13 cellular contexts compared by ENCODE assay signal in genomic region chr12:69170293-69170692, GRCh38.
DNase-seq lines count a peak whose midpoint lies in the region; TF ChIP-seq lines count a peak whose summit lies in the region.
"Had no signal": no experiment of that assay in that cellular context is flagged by ENCODE, and none has a peak within 500 bp of the region (broad histone marks: within the 10 kb centered on the region; RNA-seq: fewer than 3 reads in every experiment).

No MANE protein-coding gene starts in this region.

- H3K36me3 ChIP-seq in HEK293 (ENCODE audit: control insufficient read depth in 2 of 2, insufficient read depth in 1 of 2, low read length in 2 of 2) (no peaks in the 10 kb centered on the region), endodermal cell (ENCODE audit: control insufficient read depth, insufficient read depth, low read length) (no peaks in the 10 kb centered on the region), BE2C (no peaks in the 10 kb centered on the region)

- DNase-seq in NCI-H2227 (lab: John Stamatoyannopoulos, UW; ENCODE audit: unreplicated experiment): peak; percentile 57
- DNase-seq in endodermal cell: peak; percentile 59
- DNase-seq in progenitor cell of endocrine pancreas (ENCODE audit: low spot score, unreplicated experiment): no peak
- DNase-seq in BE2C: no peak
- DNase-seq in NK-92 treated with Interleukin-12 subunit alpha and Interleukin-12 subunit beta, amount 100 ng/mL, for 24 hours (lab: John Stamatoyannopoulos, UW): no peak
- DNase-seq in activated T-cell treated with anti-CD3 and anti-CD28 coated beads, Interleukin-2, amount 50 U/mL, for 24 hours: no peak
- DNase-seq: CD4-positive, alpha-beta memory T cell; DMS79 had no signal

- CTCF ChIA-PET in HEK293 (lab: Yijun Ruan, JAX): interaction anchor here (0.5 to 3.5 kb wide), 3 partner anchors 14 to 868 kb away, joined by 3 to 14 read pairs (median 3); no protein-coding TSS in a partner anchor

- H3K27ac ChIP-seq in HEK293 (ENCODE audit: extremely low read depth, low read depth, low read length): no peak overlapping the region
- H3K27ac ChIP-seq in endodermal cell (ENCODE audit: low read depth, low read length): no peak overlapping the region
- H3K27ac ChIP-seq: C4-2B, HL-60 had no signal

- no peaks in the 10 kb centered on the region for H3K4me1 ChIP-seq in HEK293 (ENCODE audit: control insufficient read depth, insufficient read depth, low read length)
- H3K4me1 ChIP-seq in endodermal cell (ENCODE audit: control insufficient read depth, insufficient read depth, low read length): peaks cover 15% of the 10 kb centered on the region
- H3K4me1 ChIP-seq in BE2C: no peaks in the 10 kb centered on the region; the same call in 1 of the 2 replicates

- H3K9me3 ChIP-seq in HEK293 (ENCODE audit: control insufficient read depth, insufficient read depth, low read depth, low read length) (no peaks in the 10 kb centered on the region), endodermal cell (ENCODE audit: control insufficient read depth, low read length) (no peaks in the 10 kb centered on the region), BE2C (no peaks in the 10 kb centered on the region)

- H3K9me3 Mint-ChIP-seq in endodermal cell (no peaks in the 10 kb centered on the region), progenitor cell of endocrine pancreas (ENCODE audit: low read depth) (no peaks in the 10 kb centered on the region)
- no peaks in the 10 kb centered on the region for H3K9me3 Mint-ChIP-seq in activated T-cell treated with anti-CD3 and anti-CD28 coated beads, Interleukin-2, amount 50 U/mL, for 24 hours

- H3K4me1 Mint-ChIP-seq in endodermal cell (peaks cover 56% of the 10 kb centered on the region), progenitor cell of endocrine pancreas (ENCODE audit: low read depth) (peaks cover 2% of the 10 kb centered on the region)
- H3K4me1 Mint-ChIP-seq in activated T-cell treated with anti-CD3 and anti-CD28 coated beads, Interleukin-2, amount 50 U/mL, for 24 hours (ENCODE audit: low read depth): no peaks in the 10 kb centered on the region
- H3K4me1 Mint-ChIP-seq: B cell had no signal

- H3K36me3 Mint-ChIP-seq in endodermal cell (ENCODE audit: low read depth) (peaks cover 2% of the 10 kb centered on the region), progenitor cell of endocrine pancreas (ENCODE audit: insufficient read depth) (no peaks in the 10 kb centered on the region)
- no peaks in the 10 kb centered on the region for H3K36me3 Mint-ChIP-seq in activated T-cell treated with anti-CD3 and anti-CD28 coated beads, Interleukin-2, amount 50 U/mL, for 24 hours (ENCODE audit: low read depth)
- H3K36me3 Mint-ChIP-seq: CD4-positive, alpha-beta memory T cell had no signal

- H3K27me3 ChIP-seq in endodermal cell (ENCODE audit: control insufficient read depth, insufficient read depth, low read length, poor library complexity, severe bottlenecking) (no peaks in the 10 kb centered on the region), BE2C (no peaks in the 10 kb centered on the region)

- H3K4me3 ChIP-seq in HEK293 (ENCODE audit: low read depth, low read length): no peak overlapping the region
- no peak overlapping the region for H3K4me3 ChIP-seq in endodermal cell (ENCODE audit: low read length)
- H3K4me3 ChIP-seq in BE2C (ENCODE audit: low read depth, low read length): no peak overlapping the region
- H3K4me3 ChIP-seq: GM12878 had no signal

- H3K27me3 Mint-ChIP-seq in endodermal cell (ENCODE audit: insufficient read depth) (no peaks in the 10 kb centered on the region), progenitor cell of endocrine pancreas (peaks cover 6% of the 10 kb centered on the region)
- no peaks in the 10 kb centered on the region for H3K27me3 Mint-ChIP-seq in activated T-cell treated with anti-CD3 and anti-CD28 coated beads, Interleukin-2, amount 50 U/mL, for 24 hours
- H3K27me3 Mint-ChIP-seq: B cell had no signal

- TF ChIP-seq CTCF in HEK293 (tag by site-specific recombination; IDR thresholded peaks at IDR 0.05): no peak
- no peak for TF ChIP-seq CTCF in endodermal cell (conservative IDR thresholded peaks at IDR 0.05)
- TF ChIP-seq CTCF in progenitor cell of endocrine pancreas (IDR thresholded peaks at IDR 0.05; ENCODE audit: unreplicated experiment): no peak
- no peak for TF ChIP-seq CTCF in BE2C (IDR thresholded peaks at IDR 0.05; ENCODE audit: low read depth, low read length)

- H3K4me3 Mint-ChIP-seq in endodermal cell: no peak overlapping the region
- H3K4me3 Mint-ChIP-seq in progenitor cell of endocrine pancreas (ENCODE audit: low read depth): no peak overlapping the region
- no peak overlapping the region for H3K4me3 Mint-ChIP-seq in activated T-cell treated with anti-CD3 and anti-CD28 coated beads, Interleukin-2, amount 50 U/mL, for 24 hours
- H3K4me3 Mint-ChIP-seq: B cell; CD4-positive, alpha-beta memory T cell had no signal

- WGBS in endodermal cell (ENCODE audit: insufficient coverage in 1 of 2, insufficient read length in 1 of 2), 2 experiments: 38 to 40% methylated on average over 1 to 4 of the region's 4 CpGs

- H3K9ac ChIP-seq in endodermal cell (ENCODE audit: extremely low read depth, low read length, poor library complexity, severe bottlenecking): no peak overlapping the region

- H3K27ac Mint-ChIP-seq in endodermal cell (peak overlapping the region; percentile 40), progenitor cell of endocrine pancreas (peak overlapping the region; percentile 8)
- H3K27ac Mint-ChIP-seq in activated T-cell treated with anti-CD3 and anti-CD28 coated beads, Interleukin-2, amount 50 U/mL, for 24 hours: no peak overlapping the region
- H3K27ac Mint-ChIP-seq: B cell had no signal

- POLR2A ChIA-PET in HEK293 (lab: Yijun Ruan, JAX): no interaction called here

TF ChIP-seq in HEK293, 187 proteins besides CTCF, POLR2A, EP300 and RAD21:
- TF ChIP-seq ZNF155 (tag by site-specific recombination; IDR thresholded peaks at IDR 0.05): no peak
- TF ChIP-seq ZIC2 (tag by site-specific recombination; IDR thresholded peaks at IDR 0.05): peak; percentile 64
- no peak for TF ChIP-seq ZNF830 (tag by site-specific recombination; IDR thresholded peaks at IDR 0.05; ENCODE audit: low read depth)

Comparison
In these comparisons a context has a peak if more than half of its experiments do, and no peak if none do; other contexts are left out.
1. DNase-seq: peak in NCI-H2227 (single experiment) and endodermal cell (single experiment); none in progenitor cell of endocrine pancreas (single experiment), BE2C (single experiment), NK-92 treated with Interleukin-12 subunit alpha and Interleukin-12 subunit beta, amount 100 ng/mL, for 24 hours (single experiment) and activated T-cell treated with anti-CD3 and anti-CD28 coated beads, Interleukin-2, amount 50 U/mL, for 24 hours (single experiment).